Comparison of ENCODE assay signal across 7 cellular contexts in genomic region chr19:16670291-16670690, GRCh38. TPM values are rescaled to one million over a fixed set of nuclear protein-coding genes. Genes with fewer than 3 reads are reported as not detected.
"Had no signal": no experiment of that assay in that cellular context is flagged by ENCODE, and none has a peak within 500 bp of the region (broad histone marks: within the 10 kb centered on the region; RNA-seq: fewer than 3 reads in every experiment).

No MANE protein-coding gene starts in this region.

- H3K9me3 ChIP-seq: HAP-1 had no signal

- H3K4me3 Mint-ChIP-seq: HFFc6 had no signal

- H2AFZ ChIP-seq: GM23248 had no signal

- H3K9me3 Mint-ChIP-seq: HFFc6 had no signal

- H3K9ac ChIP-seq: GM23248 had no signal

- ATAC-seq: HCT116 had no signal

- DNase-seq: GM23248, GOT3, H7, HFFc6, IMR-90 had no signal

- H3K4me1 ChIP-seq: HAP-1 had no signal

- H3K27ac ChIP-seq: GM23248 had no signal

- H3K27ac Mint-ChIP-seq: HFFc6 had no signal

- H3K4me3 ChIP-seq: GM23248, HAP-1 had no signal

RNA-seq across cellular contexts. Expression of gene NWD1, which starts 49.4 kb away (rescaled TPM):
- total RNA-seq: GM23248, H7, HFFc6, IMR-90 had no signal
- polyA plus RNA-seq: GM23248, IMR-90 had no signal
